Comparison of ENCODE assay signal across 8 cellular contexts in the genomic region with DNA sequence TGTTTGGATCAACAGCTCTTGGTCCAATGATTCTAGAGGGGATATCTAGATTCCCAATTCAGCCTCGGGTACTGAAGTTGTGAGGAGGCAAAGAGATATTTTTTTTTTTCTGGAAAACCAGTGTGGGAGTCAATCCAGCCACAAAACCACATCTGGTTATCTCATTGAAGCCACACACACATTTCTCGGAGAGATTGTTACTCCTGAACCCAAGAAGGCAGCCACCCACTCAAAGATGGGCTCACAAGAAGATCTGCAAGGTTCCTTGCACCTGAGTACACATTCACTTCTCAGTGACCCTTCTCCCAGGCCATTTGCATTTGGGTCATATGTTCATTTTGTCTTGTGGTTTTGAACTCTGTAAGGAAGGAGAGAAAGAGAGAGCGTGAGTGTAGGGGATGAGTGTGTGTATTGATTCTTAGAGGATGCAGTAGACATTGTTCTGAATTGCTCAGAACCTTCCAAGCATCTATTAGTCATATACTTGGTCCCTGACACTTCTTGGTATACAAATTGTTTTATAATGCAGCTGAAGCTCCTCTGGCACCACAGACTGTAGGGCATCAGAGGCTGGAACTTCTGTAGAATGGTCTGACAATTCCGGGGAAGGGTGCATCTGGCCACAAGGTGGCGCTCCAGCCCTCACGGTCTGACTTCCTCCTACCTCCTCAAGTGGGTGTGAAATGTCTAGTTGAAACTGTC. TPM values are rescaled to one million over a fixed set of nuclear protein-coding genes. Genes with fewer than 3 reads are reported as not detected.
DNase-seq lines count a peak whose midpoint lies in the region; ATAC-seq and TF ChIP-seq lines count a peak whose summit lies in the region.

No MANE protein-coding gene starts in this region.

- no peaks in the 10 kb centered on the region for H3K36me3 Mint-ChIP-seq in CD8-positive, alpha-beta T cell
- H3K36me3 Mint-ChIP-seq in endothelial cell (ENCODE audit: low read depth, unreplicated experiment): no peaks in the 10 kb centered on the region

- POLR2A ChIA-PET in CD8-positive, alpha-beta T cell (lab: Charles Lee): no interaction called here

- H3K4me1 Mint-ChIP-seq in CD8-positive, alpha-beta T cell (ENCODE audit: low read depth): peaks cover 7% of the 10 kb centered on the region
- H3K4me1 Mint-ChIP-seq in endothelial cell (ENCODE audit: unreplicated experiment): peaks cover 33% of the 10 kb centered on the region

- H3K9ac ChIP-seq in NT2/D1 (ENCODE audit: insufficient read length, low read depth): no peak overlapping the region

- DNase-seq in CD8-positive, alpha-beta T cell: peak; percentile 50 to 87 (median 77)
- DNase-seq in HPDE6-E6E7 (ENCODE audit: extremely low spot score): peak; percentile 69
- peak; percentile 68 for DNase-seq in NT2/D1 (ENCODE audit: low read depth, low spot score)
- peak; percentile 77 for DNase-seq in activated CD8-positive, alpha-beta memory T cell treated with anti-CD3 and anti-CD28 coated beads, Interleukin-2, amount 50 U/mL, for 24 hours (ENCODE audit: extremely low read depth)
- peak; percentile 85 for DNase-seq in endothelial cell (ENCODE audit: low spot score)
- DNase-seq in mucosa of descending colon: peak; percentile 77 to 94 (median 87)
- peak; percentile 96 for DNase-seq in stimulated activated CD8-positive, alpha-beta memory T cell treated with anti-CD3 and anti-CD28 coated beads, Interleukin-4, amount 100 ng/mL, for 48 hours

- CTCF ChIA-PET in CD8-positive, alpha-beta T cell (lab: Charles Lee): interaction anchor here (0.6 to 7.6 kb wide), 19 partner anchors 9 to 1428 kb away, joined by 3 to 86 read pairs (median 4); no protein-coding TSS in a partner anchor

- H3K36me3 ChIP-seq in CD8-positive, alpha-beta T cell (ENCODE audit: insufficient read depth, low read length): no peaks in the 10 kb centered on the region
- no peaks in the 10 kb centered on the region for H3K36me3 ChIP-seq in NT2/D1 (ENCODE audit: insufficient read depth, insufficient read length, low read length)
- no peaks in the 10 kb centered on the region for H3K36me3 ChIP-seq in mucosa of descending colon (ENCODE audit: low read depth)

- no peak overlapping the region for H3K27ac ChIP-seq in CD8-positive, alpha-beta T cell (ENCODE audit: low read depth, low read length)

- H3K4me1 ChIP-seq in CD8-positive, alpha-beta T cell (ENCODE audit: insufficient read depth, low read length): peaks cover 3% of the 10 kb centered on the region
- no peaks in the 10 kb centered on the region for H3K4me1 ChIP-seq in NT2/D1 (ENCODE audit: insufficient read depth, insufficient read length)
- H3K4me1 ChIP-seq in mucosa of descending colon (ENCODE audit: low read depth): no peaks in the 10 kb centered on the region

- no peaks in the 10 kb centered on the region for H3K9me3 Mint-ChIP-seq in CD8-positive, alpha-beta T cell
- no peaks in the 10 kb centered on the region for H3K9me3 Mint-ChIP-seq in endothelial cell (ENCODE audit: unreplicated experiment)

- H3K27me3 ChIP-seq in CD8-positive, alpha-beta T cell (ENCODE audit: insufficient read depth, low read length): no peaks in the 10 kb centered on the region
- H3K27me3 ChIP-seq in NT2/D1 (ENCODE audit: insufficient read depth, insufficient read length): no peaks in the 10 kb centered on the region

- no peak overlapping the region for H3K4me3 Mint-ChIP-seq in CD8-positive, alpha-beta T cell
- H3K4me3 Mint-ChIP-seq in endothelial cell (ENCODE audit: unreplicated experiment): no peak overlapping the region

- intact Hi-C loops in CD8-positive, alpha-beta T cell (cut with DNase I, micrococcal nuclease): loop anchor here (1.0 kb wide), 1 partner anchor 563 kb away; no protein-coding TSS in a partner anchor
- intact Hi-C loops in mucosa of descending colon (cut with DNase I, micrococcal nuclease): no loop called here

- H3K27ac Mint-ChIP-seq in CD8-positive, alpha-beta T cell: no peak overlapping the region
- no peak overlapping the region for H3K27ac Mint-ChIP-seq in endothelial cell (ENCODE audit: unreplicated experiment)

- TF ChIP-seq CTCF in CD8-positive, alpha-beta T cell (IDR thresholded peaks at IDR 0.05): peak; percentile 84
- peak; percentile 95 for TF ChIP-seq CTCF in endothelial cell (IDR thresholded peaks at IDR 0.05; ENCODE audit: unreplicated experiment)
- TF ChIP-seq CTCF in mucosa of descending colon (IDR thresholded peaks at IDR 0.05): peak; percentile 69

- no peaks in the 10 kb centered on the region for H3K9me3 ChIP-seq in CD8-positive, alpha-beta T cell (ENCODE audit: low read length)
- no peaks in the 10 kb centered on the region for H3K9me3 ChIP-seq in NT2/D1 (ENCODE audit: insufficient read depth, low read length)
- H3K9me3 ChIP-seq in mucosa of descending colon: no peaks in the 10 kb centered on the region

- H3K27me3 Mint-ChIP-seq in CD8-positive, alpha-beta T cell (ENCODE audit: low read depth): no peaks in the 10 kb centered on the region
- H3K27me3 Mint-ChIP-seq in endothelial cell (ENCODE audit: unreplicated experiment): peaks cover 2% of the 10 kb centered on the region

- peak; percentile 83 for ATAC-seq in CD8-positive, alpha-beta T cell
- ATAC-seq in GM19452 (IDR thresholded peaks at IDR 0.05; ENCODE audit: unreplicated experiment) (peak; percentile 85), mucosa of descending colon (peak; percentile 92)

- no peak overlapping the region for H3K4me3 ChIP-seq in CD8-positive, alpha-beta T cell (ENCODE audit: low read depth, low read length)
- H3K4me3 ChIP-seq in NT2/D1 (ENCODE audit: insufficient read length, low read depth) (no peak overlapping the region), mucosa of descending colon (no peak overlapping the region)

RNA-seq across cellular contexts. Expression of a gene that starts 39.3 kb away (rescaled TPM):
- total RNA-seq in CD8-positive, alpha-beta T cell: 100 to 1,000 TPM; 455 to 472 TPM
- total RNA-seq in endothelial cell (ENCODE audit: unreplicated experiment): 132 TPM
- 100 to 1,000 TPM in 1 of 3 donors, 10 to 100 TPM in 2; 77.0 to 121 (median 92.0) TPM for total RNA-seq in mucosa of descending colon

Comparison
In these comparisons a context has a peak if more than half of its experiments do, and no peak if none do; other contexts are left out.
1. intact Hi-C loops: an anchor here in CD8-positive, alpha-beta T cell (1.0 kb wide); none called in mucosa of descending colon.